ENCODE assay signal across 22 cellular contexts in the genomic region with DNA sequence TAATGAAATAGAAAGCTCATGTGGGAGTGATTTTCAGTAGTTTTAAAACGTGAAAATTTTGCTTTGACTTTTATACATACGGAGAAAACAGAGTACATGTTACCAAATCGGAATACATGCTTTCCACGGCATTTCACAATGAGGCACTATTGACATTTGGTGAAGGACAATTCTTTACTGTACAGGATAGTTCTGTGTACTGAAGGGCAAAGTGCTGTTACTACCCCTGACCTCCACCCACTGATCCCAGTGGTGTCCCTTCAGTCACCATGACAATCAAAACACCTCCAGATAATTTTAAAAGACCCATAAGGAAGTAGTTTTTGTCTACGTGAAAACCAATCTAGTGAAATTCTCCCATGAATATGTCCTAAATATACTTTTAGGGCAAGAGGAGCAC. TPM values are rescaled to one million over a fixed set of nuclear protein-coding genes. Genes with fewer than 3 reads are reported as not detected.
DNase-seq lines count a peak whose midpoint lies in the region; ATAC-seq, FAIRE-seq and TF ChIP-seq lines count a peak whose summit lies in the region.
"Had no signal": no experiment of that assay in that cellular context is flagged by ENCODE, and none has a peak within 500 bp of the region (broad histone marks: within the 10 kb centered on the region; RNA-seq: fewer than 3 reads in every experiment).

No MANE protein-coding gene starts in this region.

- no peaks in the 10 kb centered on the region for H4K20me1 ChIP-seq in IMR-90 (ENCODE audit: insufficient read depth, low read length)
- H4K20me1 ChIP-seq in K562 (replicated peaks; ENCODE audit: control insufficient read depth, insufficient read depth, low read length): no peaks in the 10 kb centered on the region
- H4K20me1 ChIP-seq: BLaER1 had no signal

- H4K8ac ChIP-seq in IMR-90 (ENCODE audit: low read depth in 2 of 2, low read length in 2 of 2): no peak overlapping the region

- no peak overlapping the region for H2AK9ac ChIP-seq in IMR-90 (replicated peaks; ENCODE audit: low read depth, low read length, poor library complexity)

- H2BK15ac ChIP-seq in IMR-90 (ENCODE audit: low read depth, low read length): no peak overlapping the region

- H3K27ac ChIP-seq in IMR-90 (ENCODE audit: insufficient read depth, low read length) (no peak overlapping the region), K562 (ENCODE audit: extremely low read depth, low read depth, low read length) (no peak overlapping the region), liver (ENCODE audit: low read depth in 1 of 2, low read length in 2 of 2) (peak overlapping the region; percentile 61 to 65), small intestine (ENCODE audit: low read depth in 1 of 2, low read length in 1 of 2) (no peak overlapping the region)
- H3K27ac ChIP-seq: BLaER1, Peyer's patch had no signal

- H3K36me3 ChIP-seq in IMR-90 (ENCODE audit: control insufficient read depth, insufficient read depth, low read length) (no peaks in the 10 kb centered on the region), K562 (ENCODE audit: control insufficient read depth, insufficient read depth, low read length) (no peaks in the 10 kb centered on the region), liver (ENCODE audit: control insufficient read depth in 4 of 4, insufficient read depth in 3 of 4, low read depth in 1 of 4, low read length in 3 of 4) (no peaks in the 10 kb centered on the region), small intestine (ENCODE audit: control insufficient read depth in 2 of 2, insufficient read depth in 2 of 2, low read length in 2 of 2) (no peaks in the 10 kb centered on the region)
- H3K36me3 ChIP-seq: BLaER1, HAP-1, Peyer's patch had no signal

- DNase-seq in IMR-90: no peak
- DNase-seq in K562 (ENCODE audit: extremely low read depth in 1 of 4, low spot score in 3 of 4): no peak
- DNase-seq in small intestine: peak; percentile 17
- DNase-seq in activated CD4-positive, alpha-beta T cell treated with anti-CD3 and anti-CD28 coated beads for 1 hour: no peak
- no peak for DNase-seq in NCI-H524 (lab: John Stamatoyannopoulos, UW)
- DNase-seq in amniotic stem cell (lab: John Stamatoyannopoulos, UW): no peak
- DNase-seq: CD4-positive, CD25-positive, alpha-beta regulatory T cell; HFFc6; Kasumi-1; NCI-H1092 treated with DMSO at 0.1 percent for 48 hours; NCI-H1436; NCI-H2029; NCI-H446 treated with DMSO at 0.1 percent for 48 hours; NCI-H526 treated with DMSO at 0.1 percent for 48 hours; Peyer's patch; SHP77 treated with DMSO at 0.1 percent for 48 hours had no signal

- no peak for TF ChIP-seq CTCF in IMR-90 (conservative IDR thresholded peaks at IDR 0.05; ENCODE audit: low read depth, low read length)
- TF ChIP-seq CTCF in K562 (IDR thresholded peaks at IDR 0.05 in 2 of 3, conservative IDR thresholded peaks at IDR 0.05 in 1 of 3; ENCODE audit: insufficient read depth in 2 of 3, low read depth in 1 of 3, low read length in 3 of 3): no peak
- TF ChIP-seq CTCF in liver (IDR thresholded peaks at IDR 0.05; ENCODE audit: low read depth, low read length, missing input control): no peak

- no peak overlapping the region for H3K4me3 ChIP-seq in IMR-90 (ENCODE audit: insufficient read depth, low read depth, low read length)
- H3K4me3 ChIP-seq in K562: no peak overlapping the region
- H3K4me3 ChIP-seq in liver (ENCODE audit: low read depth in 1 of 3, low read length in 3 of 3): no peak overlapping the region
- H3K4me3 ChIP-seq in small intestine (ENCODE audit: low read depth in 1 of 2, low read length in 2 of 2): no peak overlapping the region
- H3K4me3 ChIP-seq: BLaER1, GM23338, HAP-1, Peyer's patch had no signal

- H3K14ac ChIP-seq in IMR-90 (replicated peaks; ENCODE audit: low read depth, low read length): no peak overlapping the region

- H3K79me2 ChIP-seq in K562 (ENCODE audit: control insufficient read depth, insufficient read depth, low read length): no peaks in the 10 kb centered on the region

- H3K9me3 ChIP-seq in IMR-90 (ENCODE audit: control insufficient read depth, insufficient read depth, low read length) (no peaks in the 10 kb centered on the region), K562 (replicated peaks; ENCODE audit: control insufficient read depth, insufficient read depth, low read depth, low read length) (no peaks in the 10 kb centered on the region), liver (ENCODE audit: control insufficient read depth in 4 of 4, low read length in 3 of 4) (no peaks in the 10 kb centered on the region), small intestine (ENCODE audit: control insufficient read depth, low read depth) (no peaks in the 10 kb centered on the region)
- H3K9me3 ChIP-seq: BLaER1, HAP-1, Peyer's patch had no signal

- no peak for ATAC-seq in IMR-90 (ENCODE audit: low read depth)
- no peak for ATAC-seq in K562
- ATAC-seq in HG03280 (IDR thresholded peaks at IDR 0.05; ENCODE audit: unreplicated experiment): no peak
- ATAC-seq: GM23338 had no signal

- TF ChIP-seq RAD21 in IMR-90 (IDR thresholded peaks at IDR 0.05; ENCODE audit: low read length) (no peak), K562 (CRISPR knock-in tag; conservative IDR thresholded peaks at IDR 0.05 in 1 of 2, IDR thresholded peaks at IDR 0.05 in 1 of 2) (no peak), liver (IDR thresholded peaks at IDR 0.05) (peak in 1 of 2 donors; percentile 27)

- intact Hi-C loops in IMR-90 (cut with micrococcal nuclease): no loop called here
- intact Hi-C loops in K562 (cut with micrococcal nuclease): no loop called here

- BruUV-seq in IMR-90 (replicated peaks; lab: Mats Ljungman, UMichigan): no TSS peak
- no TSS peak for BruUV-seq in K562 (replicated peaks; lab: Mats Ljungman, UMichigan)

- H3K4me2 ChIP-seq in IMR-90 (ENCODE audit: low read depth, low read length) (no peak overlapping the region), K562 (ENCODE audit: insufficient read depth, low read length) (no peak overlapping the region)
- H3K4me2 ChIP-seq: BLaER1, GM23338 had no signal

- H3K79me1 ChIP-seq in IMR-90 (ENCODE audit: low read depth in 1 of 2, low read length in 2 of 2): no peaks in the 10 kb centered on the region

- dilution Hi-C loops in IMR-90 (cut with HindIII; ENCODE audit: low sequenced_read_pairs, unreplicated experiment): no loop called here

- H4K5ac ChIP-seq in IMR-90 (ENCODE audit: low read depth, low read length): no peak overlapping the region

- CTCF ChIA-PET in IMR-90 (lab: Yijun Ruan, JAX) (interaction anchor here (0.7 kb wide), 1 partner anchor 84 kb away, joined by 3 read pairs; no protein-coding TSS in a partner anchor), K562 (lab: Yijun Ruan, JAX; ENCODE audit: low intra/inter-chr PET ratio) (no interaction called here)

- no peak overlapping the region for H2BK20ac ChIP-seq in IMR-90 (ENCODE audit: low read depth, low read length)

- H3K27me3 ChIP-seq in IMR-90 (ENCODE audit: control insufficient read depth, insufficient read depth, low read length) (no peaks in the 10 kb centered on the region), K562 (ENCODE audit: control insufficient read depth in 2 of 2, insufficient read depth in 2 of 2, low read length in 2 of 2) (no peaks in the 10 kb centered on the region), liver (ENCODE audit: control insufficient read depth in 4 of 4, insufficient read depth in 4 of 4, low read length in 3 of 4) (no peaks in the 10 kb centered on the region), small intestine (ENCODE audit: control insufficient read depth in 2 of 2, insufficient read depth in 2 of 2, low read length in 2 of 2) (no peaks in the 10 kb centered on the region)
- H3K27me3 ChIP-seq: BLaER1, Peyer's patch had no signal

- H3K9me1 ChIP-seq in IMR-90 (ENCODE audit: insufficient read depth, low read length) (peaks cover 9% of the 10 kb centered on the region; the same call in 1 of the 2 replicates), K562 (ENCODE audit: control insufficient read depth, insufficient read depth, low read length) (no peaks in the 10 kb centered on the region)

- no peak overlapping the region for H3K4ac ChIP-seq in IMR-90 (ENCODE audit: low read depth, low read length)

- H3K23ac ChIP-seq in IMR-90 (ENCODE audit: low read depth, low read length): no peak overlapping the region

- H4K91ac ChIP-seq in IMR-90 (ENCODE audit: insufficient read depth, low read depth, low read length): no peak overlapping the region

- H2BK5ac ChIP-seq in IMR-90 (ENCODE audit: low read depth, low read length, poor library complexity, severe bottlenecking): no peak overlapping the region

- no peak overlapping the region for H3K56ac ChIP-seq in IMR-90 (ENCODE audit: extremely low read depth, insufficient read depth, low read length)

- no peak for FAIRE-seq in K562 (lab: Jason Lieb, UNC)
- no peak for FAIRE-seq in small intestine (lab: Jason Lieb, UNC)
- FAIRE-seq: A204.1 had no signal

- H3K9ac ChIP-seq in IMR-90 (ENCODE audit: low read depth, low read length) (no peak overlapping the region), K562 (ENCODE audit: insufficient read depth in 1 of 2, low read depth in 2 of 2, low read length in 2 of 2) (no peak overlapping the region), liver (ENCODE audit: low read depth in 1 of 2, low read length in 2 of 2) (peak overlapping the region in 1 of 2 donors; percentile 84)
- H3K9ac ChIP-seq: BLaER1 had no signal

- H2BK120ac ChIP-seq in IMR-90 (ENCODE audit: low read depth, low read length): no peak overlapping the region

- TF ChIP-seq EP300 in K562 (IDR thresholded peaks at IDR 0.05; ENCODE audit: low read length): no peak

- H3K18ac ChIP-seq in IMR-90 (ENCODE audit: low read depth, low read length): no peak overlapping the region

- TF ChIP-seq POLR2A in IMR-90 (IDR thresholded peaks at IDR 0.05; ENCODE audit: low read depth, low read length) (no peak), K562 (conservative IDR thresholded peaks at IDR 0.05) (no peak)

- in situ Hi-C loops in IMR-90 (cut with MboI; ENCODE audit: low sequenced_read_pairs): loop anchor here (25.0 kb wide), 1 partner anchor 536 kb away; no protein-coding TSS in a partner anchor
- in situ Hi-C loops in K562 (cut with MboI): no loop called here

- H2AK5ac ChIP-seq in IMR-90 (ENCODE audit: low read depth, low read length): peak overlapping the region; percentile 27; the same call in 1 of the 2 replicates

- H3K4me1 ChIP-seq in IMR-90 (ENCODE audit: control insufficient read depth, insufficient read depth, low read length) (peaks cover 7% of the 10 kb centered on the region; the same call in 1 of the 2 replicates), K562 (replicated peaks in 1 of 2; ENCODE audit: control insufficient read depth in 2 of 2, insufficient read depth in 2 of 2, low read length in 2 of 2) (peaks cover 0 to 28% of the 10 kb centered on the region in 2 experiments; a peak in 2 of 5 replicates), liver (ENCODE audit: control insufficient read depth in 4 of 4, insufficient read depth in 4 of 4, low read length in 3 of 4) (peaks cover 0 to 27% (median 12%) of the 10 kb centered on the region in 4 donors), small intestine (ENCODE audit: control insufficient read depth in 2 of 2, insufficient read depth in 1 of 2, low read depth in 1 of 2, low read length in 1 of 2) (peaks cover 0 to 2% of the 10 kb centered on the region in 2 donors)
- H3K4me1 ChIP-seq: BLaER1, Peyer's patch had no signal

- no CpG with 5 or more reads among the region's 5 CpGs for WGBS in IMR-90 (ENCODE audit: extremely low coverage in 2 of 2, insufficient read length in 1 of 2), 2 experiments
- 30% methylated on average over 5 of the region's 5 CpGs for WGBS in K562 (ENCODE audit: insufficient coverage, low coverage, missing lambda C conversion rate)
- 35% methylated on average over 5 of the region's 5 CpGs for WGBS in liver
- 51 to 81% (median 58%) methylated on average over 5 of the region's 5 CpGs for WGBS in small intestine, 3 donors

- H2AFZ ChIP-seq in IMR-90 (replicated peaks; ENCODE audit: low read length, poor library complexity): no peak overlapping the region
- H2AFZ ChIP-seq in K562 (ENCODE audit: low read depth, low read length): no peak overlapping the region
- H2AFZ ChIP-seq: GM23338 had no signal

- POLR2A ChIA-PET in IMR-90 (lab: Charles Lee; ENCODE audit: unreplicated experiment) (no interaction called here), K562 (lab: Yijun Ruan, JAX) (interaction anchor here (0.6 kb wide), 1 partner anchor 49 kb away, joined by 3 read pairs; no protein-coding TSS in a partner anchor)

RNA-seq across cellular contexts. Expression of a gene that starts 33.1 kb away (rescaled TPM):
- total RNA-seq in IMR-90 (2012; rRNA removed) (1.7 and 1.8 TPM in 2 replicates), K562 (2014; rRNA removed) (11.9 and 16.0 TPM in 2 replicates), K562 (2014; rRNA removed; fragmentation: Illumina TruSeq; extraction: Trizol) (25.2 and 32.8 TPM in 2 replicates), K562 (2015; rRNA removed; fragmentation: Illumina TruSeq; extraction: Trizol) (24.9 and 28.4 TPM in 2 replicates), K562 (2021) (25.0 and 32.3 TPM in 2 replicates), liver (10 to 100 TPM; 12.4 to 30.0 TPM)
- polyA plus RNA-seq in IMR-90 (2012; rRNA removed) (0.55 and 0.63 TPM in 2 replicates), K562 (2011; rRNA removed) (3.2 and 17.9 TPM in 2 replicates), K562 (2014; fragmentation: Illumina TruSeq; extraction: Trizol) (23.9 and 24.4 TPM in 2 replicates), K562 (2014; fragmentation: Nextera tagmentation; extraction: Ambion mirVana) (10 to 100 TPM in 1 of 2 experiments, 1 to 10 TPM in 1; 10.0 to 10.5 TPM), K562 (2014; rRNA removed) (15.0 and 17.0 TPM in 2 replicates), liver (1 to 10 TPM; 5.7 to 6.9 TPM), small intestine (10 to 100 TPM in 2 of 3 donors, 1 to 10 TPM in 1; 9.9 to 37.6 (median 33.5) TPM)
- 0.11 and 0.47 TPM in 2 replicates for polyA plus RNA-seq in IMR-90 (2012; cell fraction: cytosol; rRNA removed)
- polyA plus RNA-seq in IMR-90 (2012; cell fraction: nucleus; rRNA removed; ENCODE audit: low replicate concordance): 0.18 and 1.1 TPM in 2 replicates
- total RNA-seq in K562 (2011; cell fraction: chromatin; rRNA removed; ENCODE audit: low replicate concordance): 130 and 187 TPM in 2 replicates
- 41.4 and 51.2 TPM in 2 replicates for total RNA-seq in K562 (2011; cell fraction: nucleolus; rRNA removed)
- 79.8 and 105 TPM in 2 replicates for total RNA-seq in K562 (2011; cell fraction: nucleoplasm; rRNA removed)
- 1.3 and 6.8 TPM in 2 replicates for polyA plus RNA-seq in K562 (2011; cell fraction: cytosol; rRNA removed)
- polyA plus RNA-seq in K562 (2011; cell fraction: nucleus; rRNA removed): 3.0 and 17.5 TPM in 2 replicates
- 18.0 and 29.8 TPM in 2 replicates for polyA plus RNA-seq in K562 (2012)
- polyA minus RNA-seq in K562 (2011; rRNA and poly(A)+ RNA removed): 11.4 and 62.0 TPM in 2 replicates
- polyA minus RNA-seq in K562 (2011; cell fraction: cytosol; rRNA and poly(A)+ RNA removed): 3.7 and 14.5 TPM in 2 replicates
- polyA minus RNA-seq in K562 (2011; cell fraction: nucleus; rRNA and poly(A)+ RNA removed): 15.2 and 44.4 TPM in 2 replicates
- total RNA-seq: HFFc6 had no signal

Comparison
In these comparisons a context has a peak if more than half of its experiments do, and no peak if none do; other contexts are left out.
1. H3K27ac ChIP-seq: peak in liver (2 of 2); none in IMR-90 (single experiment), K562 (single experiment) and small intestine (0 of 2).